13 cellular contexts compared by ENCODE assay signal in genomic region chr1:56094168-56094567, GRCh38.
"Had no signal": no experiment of that assay in that cellular context is flagged by ENCODE, and none has a peak within 500 bp of the region (broad histone marks: within the 10 kb centered on the region; RNA-seq: fewer than 3 reads in every experiment).

No MANE protein-coding gene starts in this region.

- H3K4me1 Mint-ChIP-seq: activated T-helper 17 cell treated with anti-CD3 and anti-CD28 coated beads, Interleukin-2, amount 50 U/mL, for 72 hours; nephron had no signal

- H3K27me3 ChIP-seq: cardiac muscle cell, esophagus muscularis mucosa, sigmoid colon, upper lobe of left lung had no signal

- DNase-seq: activated CD4-positive, alpha-beta T cell treated with anti-CD3 and anti-CD28 coated beads for 48 hours; activated CD8-positive, alpha-beta T cell treated with anti-CD3 and anti-CD28 coated beads, Interleukin-2, amount 10 ng/mL, durations not matched to agents 7 days and 5 days; activated naive CD4-positive, alpha-beta T cell treated with anti-CD3 and anti-CD28 coated beads for 36 hours; psoas muscle; sigmoid colon; stimulated activated CD8-positive, alpha-beta memory T cell treated with anti-CD3 and anti-CD28 coated beads, Interleukin-4, amount 100 ng/mL, for 48 hours; stimulated activated naive CD8-positive, alpha-beta T cell treated with anti-CD3 and anti-CD28 coated beads, Interleukin-15, Interleukin-2, amounts not matched to agents 100 U/mL and 50 U/mL, for 24 hours; T1000; upper lobe of left lung had no signal

- H3K27me3 Mint-ChIP-seq: activated T-helper 17 cell treated with anti-CD3 and anti-CD28 coated beads, Interleukin-2, amount 50 U/mL, for 72 hours had no signal

- H3K27ac Mint-ChIP-seq: activated CD8-positive, alpha-beta T cell treated with anti-CD3 and anti-CD28 coated beads, Interleukin-2, amount 10 ng/mL, durations not matched to agents 7 days and 5 days; activated naive CD4-positive, alpha-beta T cell treated with anti-CD3 and anti-CD28 coated beads for 36 hours; activated T-helper 17 cell treated with anti-CD3 and anti-CD28 coated beads, Interleukin-2, amount 50 U/mL, for 72 hours; nephron had no signal

- H3K4me3 ChIP-seq: cardiac muscle cell, esophagus muscularis mucosa, psoas muscle, sigmoid colon, upper lobe of left lung had no signal

- H3K36me3 ChIP-seq: cardiac muscle cell, esophagus muscularis mucosa, sigmoid colon, upper lobe of left lung had no signal

- H3K4me1 ChIP-seq: psoas muscle, sigmoid colon, upper lobe of left lung had no signal

- H3K4me3 Mint-ChIP-seq: activated CD8-positive, alpha-beta T cell treated with anti-CD3 and anti-CD28 coated beads, Interleukin-2, amount 10 ng/mL, durations not matched to agents 7 days and 5 days; activated naive CD4-positive, alpha-beta T cell treated with anti-CD3 and anti-CD28 coated beads for 36 hours; activated T-helper 17 cell treated with anti-CD3 and anti-CD28 coated beads, Interleukin-2, amount 50 U/mL, for 72 hours; nephron had no signal

- H3K9me3 ChIP-seq: esophagus muscularis mucosa, psoas muscle, sigmoid colon, upper lobe of left lung had no signal

- H3K27ac ChIP-seq: esophagus muscularis mucosa, psoas muscle, sigmoid colon, upper lobe of left lung had no signal
